In the genomic region with DNA sequence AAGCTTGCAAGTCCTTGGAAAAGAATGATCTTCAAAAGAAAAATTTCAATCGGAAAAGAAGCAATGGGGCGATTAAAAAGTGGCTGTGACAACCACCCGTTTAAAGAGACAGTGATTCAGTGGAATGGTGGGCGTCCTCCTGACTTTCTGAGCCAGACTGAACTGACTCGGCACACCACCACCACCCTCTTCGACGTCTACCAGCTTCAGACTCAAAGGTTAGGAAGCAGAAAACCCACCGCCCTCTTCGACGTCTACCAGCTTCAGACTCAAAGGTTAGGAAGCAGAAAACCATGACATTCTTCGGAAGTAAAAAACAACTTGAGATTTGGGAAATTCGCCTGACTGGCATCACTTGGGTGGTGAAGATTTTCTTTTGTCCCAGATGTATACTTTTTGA, we compare ENCODE assay signal across 30 cellular contexts. TPM values are rescaled to one million over a fixed set of nuclear protein-coding genes. Genes with fewer than 3 reads are reported as not detected.
"Had no signal": no experiment of that assay in that cellular context is flagged by ENCODE, and none has a peak within 500 bp of the region (broad histone marks: within the 10 kb centered on the region; RNA-seq: fewer than 3 reads in every experiment).

No MANE protein-coding gene starts in this region.

- H3K27ac Mint-ChIP-seq: activated CD4-positive, alpha-beta memory T cell treated with anti-CD3 and anti-CD28 coated beads for 36 hours; activated CD4-positive, alpha-beta T cell treated with anti-CD3 and anti-CD28 coated beads for 36 hours; activated CD4-positive, alpha-beta T cell treated with anti-CD3 and anti-CD28 coated beads, Interleukin-2, amount 10 ng/mL, durations not matched to agents 24 days and 14 days; activated CD8-positive, alpha-beta memory T cell treated with anti-CD3 and anti-CD28 coated beads, Interleukin-2, amount 10 ng/mL, durations not matched to agents 7 days and 5 days; activated CD8-positive, alpha-beta T cell treated with anti-CD3 and anti-CD28 coated beads, Interleukin-2, amount 10 ng/mL, durations not matched to agents 7 days and 5 days; activated naive CD4-positive, alpha-beta T cell treated with anti-CD3 and anti-CD28 coated beads, Interleukin-2, amount 10 ng/mL, durations not matched to agents 7 days and 5 days; activated naive CD4-positive, alpha-beta T cell treated with anti-CD3 and anti-CD28 coated beads, Interleukin-2, amount 50 U/mL, for 72 hours; activated naive CD8-positive, alpha-beta T cell treated with anti-CD3 and anti-CD28 coated beads, Interleukin-2, amount 10 ng/mL, durations not matched to agents 7 days and 5 days; activated T-cell treated with anti-CD3 and anti-CD28 coated beads, Interleukin-2, amount 50 U/mL, for 24 hours; activated T-cell treated with anti-CD3 and anti-CD28 coated beads, Interleukin-2, amount 50 U/mL, for 72 hours; dendritic cell treated with granulocyte-macrophage colony-stimulating factor and Interleukin-4, amounts not matched to agents 40 ng/mL and 50 ng/mL, for 4 days; endodermal cell had no signal

- H3K4me3 Mint-ChIP-seq: activated CD4-positive, alpha-beta memory T cell treated with anti-CD3 and anti-CD28 coated beads for 36 hours; activated CD4-positive, alpha-beta T cell treated with anti-CD3 and anti-CD28 coated beads for 36 hours; activated CD4-positive, alpha-beta T cell treated with anti-CD3 and anti-CD28 coated beads, Interleukin-2, amount 10 ng/mL, durations not matched to agents 24 days and 14 days; activated CD8-positive, alpha-beta memory T cell treated with anti-CD3 and anti-CD28 coated beads, Interleukin-2, amount 10 ng/mL, durations not matched to agents 7 days and 5 days; activated CD8-positive, alpha-beta T cell treated with anti-CD3 and anti-CD28 coated beads, Interleukin-2, amount 10 ng/mL, durations not matched to agents 7 days and 5 days; activated naive CD4-positive, alpha-beta T cell treated with anti-CD3 and anti-CD28 coated beads, Interleukin-2, amount 10 ng/mL, durations not matched to agents 7 days and 5 days; activated naive CD8-positive, alpha-beta T cell treated with anti-CD3 and anti-CD28 coated beads, Interleukin-2, amount 10 ng/mL, durations not matched to agents 7 days and 5 days; activated T-cell treated with anti-CD3 and anti-CD28 coated beads, Interleukin-2, amount 50 U/mL, for 24 hours; activated T-cell treated with anti-CD3 and anti-CD28 coated beads, Interleukin-2, amount 50 U/mL, for 72 hours; dendritic cell treated with granulocyte-macrophage colony-stimulating factor and Interleukin-4, amounts not matched to agents 40 ng/mL and 50 ng/mL, for 4 days; endodermal cell had no signal

- H3K36me3 Mint-ChIP-seq: activated CD4-positive, alpha-beta memory T cell treated with anti-CD3 and anti-CD28 coated beads for 36 hours; activated naive CD8-positive, alpha-beta T cell treated with anti-CD3 and anti-CD28 coated beads, Interleukin-2, amount 10 ng/mL, durations not matched to agents 7 days and 5 days had no signal

- H3K4me1 ChIP-seq: colonic mucosa had no signal

- ATAC-seq: activated CD4-positive, alpha-beta T cell treated with anti-CD3 and anti-CD28 coated beads for 36 hours; activated CD8-positive, alpha-beta memory T cell treated with anti-CD3 and anti-CD28 coated beads, Interleukin-2, amount 10 ng/mL, durations not matched to agents 7 days and 5 days; activated CD8-positive, alpha-beta T cell treated with anti-CD3 and anti-CD28 coated beads, Interleukin-2, amount 10 ng/mL, durations not matched to agents 7 days and 5 days; activated naive CD4-positive, alpha-beta T cell treated with anti-CD3 and anti-CD28 coated beads, Interleukin-2, amount 50 U/mL, for 72 hours; activated T-cell treated with anti-CD3 and anti-CD28 coated beads, Interleukin-2, amount 50 U/mL, for 72 hours; esophagus mucosa had no signal

- H3K36me3 ChIP-seq: brain microvascular endothelial cell, colonic mucosa had no signal

- H3K27me3 ChIP-seq: colonic mucosa had no signal

- H3K27ac ChIP-seq: brain microvascular endothelial cell, colonic mucosa, dorsolateral prefrontal cortex had no signal

- DNase-seq: activated CD4-positive, alpha-beta memory T cell treated with anti-CD3 and anti-CD28 coated beads for 36 hours; activated CD4-positive, alpha-beta T cell treated with anti-CD3 and anti-CD28 coated beads for 36 hours; activated CD4-positive, alpha-beta T cell treated with anti-CD3 and anti-CD28 coated beads, Interleukin-2, amount 10 ng/mL, durations not matched to agents 24 days and 14 days; activated CD4-positive, CD25-positive, alpha-beta regulatory T cell; activated CD4-positive, CD25-positive, alpha-beta regulatory T cell treated with anti-CD3 and anti-CD28 coated beads, Interleukin-2, amount 50 U/mL, for 72 hours; activated CD8-positive, alpha-beta memory T cell treated with anti-CD3 and anti-CD28 coated beads, Interleukin-2, amount 10 ng/mL, durations not matched to agents 7 days and 5 days; activated CD8-positive, alpha-beta memory T cell treated with anti-CD3 and anti-CD28 coated beads, Interleukin-2, amount 50 U/mL, for 4 hours; activated CD8-positive, alpha-beta T cell treated with anti-CD3 and anti-CD28 coated beads, Interleukin-2, amount 10 ng/mL, durations not matched to agents 7 days and 5 days; activated gamma-delta T cell; activated naive CD4-positive, alpha-beta T cell; activated naive CD4-positive, alpha-beta T cell treated with anti-CD3 and anti-CD28 coated beads, Interleukin-2, amount 10 ng/mL, durations not matched to agents 7 days and 5 days; activated naive CD8-positive, alpha-beta T cell treated with anti-CD3 and anti-CD28 coated beads, Interleukin-2, amount 10 ng/mL, durations not matched to agents 7 days and 5 days; activated T-cell treated with anti-CD3 and anti-CD28 coated beads for 4 hours; activated T-cell treated with anti-CD3 and anti-CD28 coated beads, Interleukin-2, amount 50 U/mL, for 24 hours; activated T-cell treated with anti-CD3 and anti-CD28 coated beads, Interleukin-2, amount 50 U/mL, for 72 hours; anterior cingulate cortex; brain microvascular endothelial cell; caudate nucleus; colonic mucosa; effector memory CD4-positive, alpha-beta T cell; endodermal cell; foreskin fibroblast; T-helper 1 cell; T-helper 2 cell had no signal

- H3K4me3 ChIP-seq: colonic mucosa, dorsolateral prefrontal cortex had no signal

- H3K4me1 Mint-ChIP-seq: activated CD4-positive, alpha-beta T cell treated with anti-CD3 and anti-CD28 coated beads, Interleukin-2, amount 10 ng/mL, durations not matched to agents 24 days and 14 days; activated CD8-positive, alpha-beta memory T cell treated with anti-CD3 and anti-CD28 coated beads, Interleukin-2, amount 10 ng/mL, durations not matched to agents 7 days and 5 days; activated naive CD8-positive, alpha-beta T cell treated with anti-CD3 and anti-CD28 coated beads, Interleukin-2, amount 10 ng/mL, durations not matched to agents 7 days and 5 days had no signal

RNA-seq across cellular contexts. Expression of a gene that starts 28.3 kb away (rescaled TPM):
- total RNA-seq: bronchial epithelial cell, endodermal cell, frontal cortex had no signal
